8 cellular contexts compared by ENCODE assay signal in genomic region chr3:46629571-46630517, GRCh38. TPM values are rescaled to one million over a fixed set of nuclear protein-coding genes. Genes with fewer than 3 reads are reported as not detected.
DNase-seq lines count a peak whose midpoint lies in the region; ATAC-seq, FAIRE-seq and TF ChIP-seq lines count a peak whose summit lies in the region.

No MANE protein-coding gene starts in this region.

- H3K4me3 ChIP-seq in A549 (no peak overlapping the region), PC-9 (peak overlapping the region; percentile 7; the same call in 1 of the 2 replicates), fibroblast of mammary gland (ENCODE audit: control insufficient read depth, low read depth, low read length) (peak overlapping the region; percentile 39)

- peaks cover 0 to 9% (median 0%) of the 10 kb centered on the region in 5 donors for H3K27me3 Mint-ChIP-seq in naive thymus-derived CD8-positive, alpha-beta T cell

- peak; percentile 82 for TF ChIP-seq CTCF in A549 (IDR thresholded peaks at IDR 0.05)
- peak; percentile 71 for TF ChIP-seq CTCF in PC-9 (conservative IDR thresholded peaks at IDR 0.05)
- peak; percentile 90 for TF ChIP-seq CTCF in fibroblast of mammary gland (conservative IDR thresholded peaks at IDR 0.05; ENCODE audit: control insufficient read depth, insufficient read depth, low read depth, low read length)

- DNase-seq in A549 (ENCODE audit: low read depth in 1 of 2, low spot score in 1 of 2): peak; percentile 48 to 70
- DNase-seq in PC-9: peak; percentile 57 to 77
- peak; percentile 56 to 65 for DNase-seq in activated T-helper 1 cell treated with anti-CD3 and anti-CD28 coated beads, Interleukin-2, amount 50 U/mL, for 16 hours (ENCODE audit: low read depth in 1 of 2, low spot score in 1 of 2)
- peak; percentile 68 for DNase-seq in fibroblast of mammary gland (ENCODE audit: low read depth)
- DNase-seq in naive thymus-derived CD8-positive, alpha-beta T cell: peak; percentile 59 to 84 (median 73)
- DNase-seq in stimulated activated effector memory CD8-positive, alpha-beta T cell treated with anti-CD3 and anti-CD28 coated beads, Interleukin-12 subunit alpha, Interleukin-12 subunit beta, amount 100 ng/mL, for 72 hours (ENCODE audit: low spot score in 2 of 2): peak; percentile 64 to 88

- peak overlapping the region; percentile 61 for H3K4me2 ChIP-seq in A549
- peak overlapping the region; percentile 46 for H3K4me2 ChIP-seq in PC-9

- no peaks in the 10 kb centered on the region for H4K20me1 ChIP-seq in PC-9 (ENCODE audit: insufficient read depth)

- CTCF ChIA-PET in A549 (lab: Yijun Ruan, JAX) (interaction anchor here (0.6 to 9.1 kb wide), 24 partner anchors 9 to 796 kb away, joined by 3 to 90 read pairs (median 4); partner anchors contain the start of gene ALS2CL), PC-9 (lab: Charles Lee) (interaction anchor here (0.6 to 1.2 kb wide), 6 partner anchors 34 to 323 kb away, joined by 4 to 20 read pairs (median 8); no protein-coding TSS in a partner anchor)

- FAIRE-seq in A549 (lab: Jason Lieb, UNC): no peak

- H3K36me3 ChIP-seq in PC-9 (ENCODE audit: low read depth): no peaks in the 10 kb centered on the region

- H3K9me3 ChIP-seq in A549 (no peaks in the 10 kb centered on the region), PC-9 (ENCODE audit: insufficient read depth, low read depth) (no peaks in the 10 kb centered on the region)

- peak; percentile 94 to 100 for ATAC-seq in A549
- ATAC-seq in GM18868 (IDR thresholded peaks at IDR 0.05; ENCODE audit: unreplicated experiment): peak; percentile 75
- ATAC-seq in HG03469 (IDR thresholded peaks at IDR 0.05; ENCODE audit: unreplicated experiment): peak; percentile 54
- ATAC-seq in naive thymus-derived CD8-positive, alpha-beta T cell: peak; percentile 96 to 100
- peak; percentile 96 for ATAC-seq in stimulated activated effector memory CD8-positive, alpha-beta T cell treated with anti-CD3 and anti-CD28 coated beads, Interleukin-12 subunit alpha, Interleukin-12 subunit beta, amount 100 ng/mL, for 72 hours

- no peak for TF ChIP-seq EP300 in A549 (IDR thresholded peaks at IDR 0.05)

- no TSS peak for BruUV-seq in PC-9 (replicated peaks; lab: Mats Ljungman, UMichigan)

- no peak for TF ChIP-seq POLR2A in A549 (IDR thresholded peaks at IDR 0.05; ENCODE audit: low read length)

- H3K36me3 Mint-ChIP-seq in naive thymus-derived CD8-positive, alpha-beta T cell: no peaks in the 10 kb centered on the region
- H3K36me3 Mint-ChIP-seq in stimulated activated effector memory CD8-positive, alpha-beta T cell treated with anti-CD3 and anti-CD28 coated beads, Interleukin-12 subunit alpha, Interleukin-12 subunit beta, amount 100 ng/mL, for 72 hours: no peaks in the 10 kb centered on the region

- no peaks in the 10 kb centered on the region for H3K27me3 ChIP-seq in PC-9 (ENCODE audit: insufficient read depth, low read depth)

- WGBS in A549 (ENCODE audit: missing lambda C conversion rate): 34% methylated on average over 16 of the region's 35 CpGs

- POLR2A ChIA-PET in A549 (lab: Yijun Ruan, JAX): interaction anchor here (0.9 kb wide), 1 partner anchor 141 kb away, joined by 3 read pairs; no protein-coding TSS in a partner anchor
- POLR2A ChIA-PET in PC-9 (lab: Charles Lee; ENCODE audit: unreplicated experiment): no interaction called here
- POLR2A ChIA-PET in naive thymus-derived CD8-positive, alpha-beta T cell (lab: Charles Lee): interaction anchor here (0.6 to 2.1 kb wide), 4 partner anchors 63 to 1514 kb away, joined by 3 to 8 read pairs (median 4); partner anchors contain the start of genes ALS2CL, KIF9 and KLHL18

- H3K27ac ChIP-seq in A549: peak overlapping the region in 1 of 2 experiments; percentile 66; a peak in 4 of 6 replicates
- H3K27ac ChIP-seq in PC-9: no peak overlapping the region

- peaks cover 14 to 20% (median 15%) of the 10 kb centered on the region in 4 donors for H3K4me1 Mint-ChIP-seq in naive thymus-derived CD8-positive, alpha-beta T cell
- peaks cover 14% of the 10 kb centered on the region for H3K4me1 Mint-ChIP-seq in stimulated activated effector memory CD8-positive, alpha-beta T cell treated with anti-CD3 and anti-CD28 coated beads, Interleukin-12 subunit alpha, Interleukin-12 subunit beta, amount 100 ng/mL, for 72 hours

- H3K79me2 ChIP-seq in PC-9 (ENCODE audit: low read depth): no peaks in the 10 kb centered on the region

- H3K27ac Mint-ChIP-seq in naive thymus-derived CD8-positive, alpha-beta T cell: peak overlapping the region; percentile 46 to 99 (median 90)
- peak overlapping the region; percentile 79 for H3K27ac Mint-ChIP-seq in stimulated activated effector memory CD8-positive, alpha-beta T cell treated with anti-CD3 and anti-CD28 coated beads, Interleukin-12 subunit alpha, Interleukin-12 subunit beta, amount 100 ng/mL, for 72 hours

- no peaks in the 10 kb centered on the region for H3K9me2 ChIP-seq in PC-9 (ENCODE audit: insufficient read depth)

- intact Hi-C loops in PC-9 (cut with micrococcal nuclease; ENCODE audit: unreplicated experiment): loop anchor here (1.0 kb wide), 2 partner anchors 72 to 142 kb away; no protein-coding TSS in a partner anchor

- no peaks in the 10 kb centered on the region for H3K9me3 Mint-ChIP-seq in naive thymus-derived CD8-positive, alpha-beta T cell
- no peaks in the 10 kb centered on the region for H3K9me3 Mint-ChIP-seq in stimulated activated effector memory CD8-positive, alpha-beta T cell treated with anti-CD3 and anti-CD28 coated beads, Interleukin-12 subunit alpha, Interleukin-12 subunit beta, amount 100 ng/mL, for 72 hours

- 0 out of 3 replicates have a peak, but pooled peaks cover 3% of the 10 kb centered on the region for H3K4me1 ChIP-seq in A549
- H3K4me1 ChIP-seq in PC-9 (replicated peaks; ENCODE audit: insufficient read depth): no peaks in the 10 kb centered on the region

- peak overlapping the region; percentile 48; the same call in 1 of the 2 replicates for H2AFZ ChIP-seq in PC-9

- no peaks in the 10 kb centered on the region for H3F3A ChIP-seq in PC-9 (ENCODE audit: insufficient read depth, low read depth)

- peak; percentile 46 to 59 for TF ChIP-seq RAD21 in A549 (conservative IDR thresholded peaks at IDR 0.05 in 1 of 2, IDR thresholded peaks at IDR 0.05 in 1 of 2)

- peak overlapping the region; percentile 61 to 80 (median 73) for H3K4me3 Mint-ChIP-seq in naive thymus-derived CD8-positive, alpha-beta T cell
- peak overlapping the region; percentile 55 for H3K4me3 Mint-ChIP-seq in stimulated activated effector memory CD8-positive, alpha-beta T cell treated with anti-CD3 and anti-CD28 coated beads, Interleukin-12 subunit alpha, Interleukin-12 subunit beta, amount 100 ng/mL, for 72 hours

TF ChIP-seq in A549, 52 proteins besides CTCF, POLR2A, EP300 and RAD21:
- TF ChIP-seq MAX (IDR thresholded peaks at IDR 0.05) (peak; percentile 45), ZC3H11A (IDR thresholded peaks at IDR 0.05) (no peak), MAFK (IDR thresholded peaks at IDR 0.05; ENCODE audit: partially characterized antibody) (peak; percentile 62), SMC3 (IDR thresholded peaks at IDR 0.05) (peak; percentile 73)

RNA-seq across cellular contexts. Expression of gene FAM240A, which starts 17.5 kb away (rescaled TPM):
- polyA plus RNA-seq in A549 (2011; rRNA removed) (not detected in 2 replicates), A549 (2017; fragmentation: RNase III; extraction: RNeasy Plus Mini Kit Qiagen cat#74134 plus additional on column Dnase treatment) (not detected in 3 replicates)
- polyA plus RNA-seq in A549 (2012; cell fraction: cytosol; rRNA removed): not detected in 2 replicates
- polyA plus RNA-seq in A549 (2012; cell fraction: nucleus; rRNA removed): not detected in 2 replicates
- polyA minus RNA-seq in A549 (2011; rRNA and poly(A)+ RNA removed): not detected in 2 replicates
- not detected in 2 replicates for total RNA-seq in PC-9 (2021)
- not detected for total RNA-seq in naive thymus-derived CD8-positive, alpha-beta T cell
- not detected for polyA plus RNA-seq in naive thymus-derived CD8-positive, alpha-beta T cell
